In the genomic region with DNA sequence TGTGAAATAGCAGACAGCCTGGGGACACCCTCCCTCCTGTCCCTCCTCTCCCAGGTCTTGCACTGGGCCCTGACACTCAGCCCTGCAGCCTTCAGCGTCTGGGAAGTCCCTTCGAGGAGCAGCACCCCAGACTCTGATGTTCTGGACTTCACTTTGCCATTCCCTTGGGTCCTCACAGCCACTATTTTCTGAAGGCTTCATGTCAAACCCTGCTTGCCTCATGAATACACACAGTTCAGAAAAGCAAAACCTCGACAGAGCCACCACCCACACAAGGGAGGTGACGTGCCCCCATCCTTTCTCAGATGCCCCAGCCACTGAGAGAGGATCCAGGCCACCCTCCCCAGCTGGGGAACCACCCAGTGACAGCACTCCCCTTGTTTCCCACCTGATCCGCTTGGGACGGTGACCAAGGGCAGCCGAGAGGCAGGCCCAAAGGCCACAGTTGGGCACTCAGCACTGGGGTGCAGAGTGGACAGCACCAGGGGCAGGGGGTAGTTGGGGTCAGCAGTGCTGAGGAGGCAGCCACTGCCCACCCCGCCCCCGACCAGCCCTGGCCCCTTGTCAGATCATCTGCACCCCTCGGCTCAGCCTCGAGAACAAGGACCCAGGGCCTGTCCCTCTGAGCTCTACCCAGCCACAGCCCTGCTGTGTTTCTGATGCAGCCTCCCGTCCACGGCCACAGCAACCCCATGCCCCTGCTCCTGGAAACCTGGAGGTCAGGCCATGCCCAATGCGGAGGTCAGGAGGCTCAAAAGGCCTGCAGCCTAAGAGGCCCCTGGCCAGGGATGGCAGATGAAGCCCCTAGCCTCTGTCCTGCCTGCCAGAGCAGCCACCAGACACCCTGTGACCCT, we compare ENCODE assay signal across 1 cellular context.
TF ChIP-seq lines count a peak whose summit lies in the region.

No MANE protein-coding gene starts in this region.

TF ChIP-seq in H1, 55 proteins besides CTCF, POLR2A, EP300 and RAD21:
- TF ChIP-seq ASH2L (IDR thresholded peaks at IDR 0.05; ENCODE audit: low read length) (no peak), CHD1 (IDR thresholded peaks at IDR 0.05; ENCODE audit: low read depth, low read length) (no peak), EZH2 (IDR thresholded peaks at IDR 0.05; ENCODE audit: low read depth, low read length, severe bottlenecking) (no peak), BCL11A (IDR thresholded peaks at IDR 0.05; ENCODE audit: low read depth in 2 of 2, low read length in 2 of 2) (no peak), YY1 (IDR thresholded peaks at IDR 0.05; ENCODE audit: low read depth, low read length) (no peak), TAF1 (IDR thresholded peaks at IDR 0.05; ENCODE audit: low read depth, low read length) (no peak), SAP30 (IDR thresholded peaks at IDR 0.05; ENCODE audit: insufficient read depth, insufficient replicate concordance, low read length) (no peak), CBX5 (IDR thresholded peaks at IDR 0.05; ENCODE audit: low read depth, low read length) (no peak), TCF12 (IDR thresholded peaks at IDR 0.05; ENCODE audit: low read depth, low read length) (no peak), RBBP5 (IDR thresholded peaks at IDR 0.05; ENCODE audit: borderline replicate concordance, low read depth, low read length) (no peak), GABPA (IDR thresholded peaks at IDR 0.05; ENCODE audit: borderline replicate concordance, insufficient read depth, low read length) (no peak), NRF1 (IDR thresholded peaks at IDR 0.05; ENCODE audit: low read depth, low read length) (no peak), CHD2 (IDR thresholded peaks at IDR 0.05; ENCODE audit: low read length) (no peak), POLR2AphosphoS5 (IDR thresholded peaks at IDR 0.05; ENCODE audit: low read depth, low read length) (no peak)
- TF ChIP-seq, protein P1, sequence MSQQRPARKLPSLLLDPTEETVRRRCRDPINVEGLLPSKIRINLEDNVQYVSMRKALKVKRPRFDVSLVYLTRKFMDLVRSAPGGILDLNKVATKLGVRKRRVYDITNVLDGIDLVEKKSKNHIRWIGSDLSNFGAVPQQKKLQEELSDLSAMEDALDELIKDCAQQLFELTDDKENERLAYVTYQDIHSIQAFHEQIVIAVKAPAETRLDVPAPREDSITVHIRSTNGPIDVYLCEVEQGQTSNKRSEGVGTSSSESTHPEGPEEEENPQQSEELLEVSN (IDR thresholded peaks at IDR 0.05), result no peak
